ENCODE assay signal across 8 cellular contexts in the genomic region with DNA sequence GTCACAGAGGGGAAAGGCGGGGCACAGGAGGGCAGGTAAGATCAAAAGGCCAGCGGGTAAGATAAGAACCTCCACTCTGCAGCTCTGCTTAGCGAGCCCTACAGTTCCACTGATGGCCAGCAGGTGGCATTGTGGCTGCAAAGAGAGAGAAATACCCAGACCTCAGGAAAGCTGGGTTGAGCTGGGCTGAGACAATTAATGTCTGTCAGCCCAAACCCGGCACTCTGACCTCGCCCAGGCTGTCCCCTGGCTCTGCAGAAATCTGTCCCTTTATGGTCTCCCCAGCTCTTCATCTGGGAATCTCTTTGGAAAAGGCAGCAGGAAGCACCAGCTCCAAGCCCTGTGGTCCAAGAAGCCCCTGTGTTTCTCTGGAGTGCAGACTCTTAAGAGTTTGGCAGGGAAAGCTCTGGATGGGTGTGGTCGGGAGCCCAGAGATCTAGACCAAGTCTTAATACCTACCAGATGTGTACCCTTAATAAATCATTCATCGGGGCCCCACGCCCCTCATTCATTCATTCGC. TPM values are rescaled to one million over a fixed set of nuclear protein-coding genes. Genes with fewer than 3 reads are reported as not detected.
DNase-seq lines count a peak whose midpoint lies in the region; ATAC-seq and TF ChIP-seq lines count a peak whose summit lies in the region.

No MANE protein-coding gene starts in this region.

- H3K27ac Mint-ChIP-seq in endodermal cell = no peak overlapping the region

- ATAC-seq in GM18867 (IDR thresholded peaks at IDR 0.05; ENCODE audit: unreplicated experiment) (peak; percentile 76), HG03196 (IDR thresholded peaks at IDR 0.05; ENCODE audit: unreplicated experiment) (peak; percentile 67)

- TF ChIP-seq CTCF in AG09319 (IDR thresholded peaks at IDR 0.05; ENCODE audit: low read depth, low read length) = peak; percentile 99
- TF ChIP-seq CTCF in endodermal cell (conservative IDR thresholded peaks at IDR 0.05) = peak; percentile 99

- DNase-seq in AG09319 (ENCODE audit: extremely low read depth, low read depth) = no peak
- peak; percentile 91 for DNase-seq in NCI-H82 (lab: John Stamatoyannopoulos, UW)
- DNase-seq in activated CD8-positive, alpha-beta memory T cell treated with anti-CD3 and anti-CD28 coated beads for 1 hour (ENCODE audit: extremely low read depth in 1 of 2, low read depth in 1 of 2) = peak; percentile 83 to 88
- peak; percentile 97 for DNase-seq in endodermal cell
- peak; percentile 83 for DNase-seq in mucosa of gallbladder (ENCODE audit: low spot score)
- DNase-seq in stimulated activated CD8-positive, alpha-beta memory T cell treated with anti-CD3 and anti-CD28 coated beads, Interleukin-7, amount 100 ng/mL, for 1 hour (ENCODE audit: low read depth in 2 of 2) = peak; percentile 81 to 91

- no peak overlapping the region for H3K27ac ChIP-seq in endodermal cell (ENCODE audit: low read depth, low read length)

- H3K36me3 ChIP-seq in endodermal cell (ENCODE audit: control insufficient read depth, insufficient read depth, low read length) = peaks cover 79% of the 10 kb centered on the region

- H3K4me3 Mint-ChIP-seq in endodermal cell = no peak overlapping the region

- H3K4me1 ChIP-seq in endodermal cell (ENCODE audit: control insufficient read depth, insufficient read depth, low read length) = no peaks in the 10 kb centered on the region

- 45 to 49% methylated on average over 6 to 9 of the region's 9 CpGs for WGBS in endodermal cell (ENCODE audit: insufficient coverage in 1 of 2, insufficient read length in 1 of 2), 2 experiments

- no peaks in the 10 kb centered on the region for H3K9me3 Mint-ChIP-seq in endodermal cell

- H3K9me3 ChIP-seq in endodermal cell (ENCODE audit: control insufficient read depth, low read length) = no peaks in the 10 kb centered on the region

- H3K27me3 Mint-ChIP-seq in endodermal cell (ENCODE audit: insufficient read depth) = no peaks in the 10 kb centered on the region

- H3K27me3 ChIP-seq in endodermal cell (ENCODE audit: control insufficient read depth, insufficient read depth, low read length, poor library complexity, severe bottlenecking) = no peaks in the 10 kb centered on the region

- H3K4me1 Mint-ChIP-seq in endodermal cell = peaks cover 10% of the 10 kb centered on the region

- H3K36me3 Mint-ChIP-seq in endodermal cell (ENCODE audit: low read depth) = peaks cover 90% of the 10 kb centered on the region

- no peak overlapping the region for H3K4me3 ChIP-seq in endodermal cell (ENCODE audit: low read length)

- H3K9ac ChIP-seq in endodermal cell (ENCODE audit: extremely low read depth, low read length, poor library complexity, severe bottlenecking) = no peak overlapping the region

RNA-seq across cellular contexts. Expression of gene MFGE8, which starts 8.3 kb away (rescaled TPM):
- total RNA-seq in endodermal cell (100 to 1,000 TPM; 284 to 598 TPM), mucosa of gallbladder (111 TPM)
- 211 TPM for polyA plus RNA-seq in endodermal cell (2013, experiment 1 of 2)
- 185 TPM for polyA plus RNA-seq in endodermal cell (2013, experiment 2 of 2)

RNA-seq across cellular contexts. Expression of gene HAPLN3, which starts 9.5 kb away (rescaled TPM):
- 10 to 100 TPM in 1 of 2 donors, 1 to 10 TPM in 1; 5.8 to 15.6 TPM for total RNA-seq in endodermal cell
- 4.1 TPM for polyA plus RNA-seq in endodermal cell (2013, experiment 1 of 2)
- 3.1 TPM for polyA plus RNA-seq in endodermal cell (2013, experiment 2 of 2)
- total RNA-seq in mucosa of gallbladder = 3.9 TPM
